In the genomic region with DNA sequence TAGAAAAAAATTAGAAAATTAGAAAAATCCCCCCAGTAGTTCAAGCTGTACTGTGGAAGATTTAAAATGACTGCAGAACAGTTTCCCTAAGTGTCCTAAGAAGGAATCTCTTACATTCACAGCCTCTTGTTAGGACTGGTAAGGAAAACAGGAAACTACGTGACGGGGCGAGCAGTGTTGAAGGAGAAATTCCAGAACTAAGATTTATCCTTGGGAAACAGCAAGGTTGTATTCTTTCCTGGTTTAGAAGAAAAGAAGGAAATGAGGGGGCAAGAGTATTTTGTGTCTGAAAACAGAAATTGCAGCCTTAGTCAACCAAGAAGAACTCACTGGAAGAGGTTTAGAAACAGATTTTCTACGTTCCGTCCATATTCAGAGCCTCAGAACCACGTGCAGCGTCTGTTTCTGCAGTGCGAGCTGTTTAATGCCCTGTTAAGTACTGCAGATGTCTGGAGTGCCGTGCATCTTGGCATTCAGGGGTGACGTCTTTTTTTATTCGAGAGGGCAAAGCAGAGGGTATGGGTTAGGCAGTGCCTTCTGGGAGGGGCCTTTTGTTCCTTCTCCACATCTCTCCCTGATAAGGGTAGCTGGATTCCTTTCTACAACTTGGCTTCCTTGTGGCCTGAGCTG, we compare ENCODE assay signal across 21 cellular contexts.
A peak's percentile ranks its signal among the peaks of the same experiment; 100 is the strongest.
DNase-seq lines count a peak whose midpoint lies in the region; ATAC-seq, FAIRE-seq and TF ChIP-seq lines count a peak whose summit lies in the region.
"Had no signal": no experiment of that assay in that cellular context is flagged by ENCODE, and none has a peak within 500 bp of the region (broad histone marks: within the 10 kb centered on the region; RNA-seq: fewer than 3 reads in every experiment).

No MANE protein-coding gene starts in this region.

- H3K4me1 ChIP-seq in liver (ENCODE audit: control insufficient read depth in 4 of 4, insufficient read depth in 4 of 4, low read length in 3 of 4) (no peaks in the 10 kb centered on the region), HepG2 (ENCODE audit: insufficient read depth, low read length) (no peaks in the 10 kb centered on the region), kidney (ENCODE audit: control insufficient read depth in 1 of 2, insufficient read depth in 1 of 2, low read depth in 1 of 2, low read length in 2 of 2) (peaks cover 0 to 5% of the 10 kb centered on the region in 2 donors), aorta (ENCODE audit: control insufficient read depth in 1 of 2, insufficient read depth in 2 of 2, low read length in 2 of 2) (no peaks in the 10 kb centered on the region)

- FAIRE-seq in HepG2 (lab: Jason Lieb, UNC): no peak
- FAIRE-seq in kidney (lab: Jason Lieb, UNC): no peak
- FAIRE-seq: H54, K562 had no signal

- TF ChIP-seq CTCF in liver (IDR thresholded peaks at IDR 0.05; ENCODE audit: low read depth, low read length, missing input control) (no peak), HepG2 (CRISPR knock-in tag; IDR thresholded peaks at IDR 0.05) (no peak), kidney (IDR thresholded peaks at IDR 0.05; ENCODE audit: borderline replicate concordance, extremely low read depth, insufficient read depth) (no peak)

- H3K27me3 ChIP-seq in liver (ENCODE audit: control insufficient read depth in 4 of 4, insufficient read depth in 4 of 4, low read length in 3 of 4) (no peaks in the 10 kb centered on the region), HepG2 (ENCODE audit: control insufficient read depth in 1 of 2, insufficient read depth in 2 of 2, low read length in 2 of 2) (no peaks in the 10 kb centered on the region), aorta (ENCODE audit: control insufficient read depth in 1 of 2, insufficient read depth in 2 of 2, low read length in 1 of 2) (no peaks in the 10 kb centered on the region)

- H3K9me3 ChIP-seq in liver (ENCODE audit: control insufficient read depth in 4 of 4, low read length in 3 of 4) (no peaks in the 10 kb centered on the region), HepG2 (ENCODE audit: low read length) (no peaks in the 10 kb centered on the region), kidney (ENCODE audit: control insufficient read depth in 1 of 2, low read length in 2 of 2) (no peaks in the 10 kb centered on the region), aorta (ENCODE audit: control insufficient read depth, low read length) (no peaks in the 10 kb centered on the region)

- ATAC-seq in HepG2: no peak
- peak; percentile 27 for ATAC-seq in aorta (ENCODE audit: low FRiP score)
- no peak for ATAC-seq in GM21360 (IDR thresholded peaks at IDR 0.05; ENCODE audit: unreplicated experiment)
- ATAC-seq in natural killer cell treated with Interleukin-12 subunit alpha and Interleukin-12 subunit beta and Interleukin-15 and Interleukin-18, amount 100 ng/mL, for 72 hours: no peak
- ATAC-seq: activated CD4-positive, alpha-beta T cell treated with anti-CD3 and anti-CD28 coated beads for 36 hours; K562; PC-3 had no signal

- POLR2A ChIA-PET in HepG2 (lab: Yijun Ruan, JAX): no interaction called here

- H3K4me3 ChIP-seq in liver (ENCODE audit: low read depth in 1 of 3, low read length in 3 of 3): no peak overlapping the region
- H3K4me3 ChIP-seq in HepG2 (replicated peaks in 1 of 3; ENCODE audit: insufficient read depth in 1 of 3, low read depth in 2 of 3, low read length in 3 of 3): no peak overlapping the region
- no peak overlapping the region for H3K4me3 ChIP-seq in kidney (ENCODE audit: low read length in 2 of 2)
- H3K4me3 ChIP-seq in aorta (ENCODE audit: low read length in 2 of 2): no peak overlapping the region
- H3K4me3 ChIP-seq: K562 had no signal

- in situ Hi-C loops in HepG2 (cut with HindIII; ENCODE audit: extremely low pct_ligation_motif_present, low pct_unique_long_range_greater_than_20kb): loop anchor here (10.0 kb wide), 1 partner anchor 524 kb away; no protein-coding TSS in a partner anchor

- H3K4me2 ChIP-seq in HepG2 (ENCODE audit: low read depth, low read length): no peak overlapping the region

- H2AFZ ChIP-seq in HepG2 (ENCODE audit: low read length): no peak overlapping the region

- no peaks in the 10 kb centered on the region for H3K27me3 Mint-ChIP-seq in natural killer cell treated with Interleukin-12 subunit alpha and Interleukin-12 subunit beta and Interleukin-15 and Interleukin-18, amount 100 ng/mL, for 72 hours
- H3K27me3 Mint-ChIP-seq: activated CD4-positive, alpha-beta T cell treated with anti-CD3 and anti-CD28 coated beads for 36 hours; CD4-positive, CD25-positive, alpha-beta regulatory T cell had no signal

- H3K4me3 Mint-ChIP-seq in natural killer cell treated with Interleukin-12 subunit alpha and Interleukin-12 subunit beta and Interleukin-15 and Interleukin-18, amount 100 ng/mL, for 72 hours: no peak overlapping the region
- H3K4me3 Mint-ChIP-seq: activated CD4-positive, alpha-beta T cell treated with anti-CD3 and anti-CD28 coated beads for 36 hours; CD4-positive, CD25-positive, alpha-beta regulatory T cell had no signal

- no peaks in the 10 kb centered on the region for H4K20me1 ChIP-seq in HepG2 (ENCODE audit: insufficient read depth, low read length)

- no peak for TF ChIP-seq EP300 in HepG2 (IDR thresholded peaks at IDR 0.05; ENCODE audit: low read depth in 2 of 2, low read length in 2 of 2)
- TF ChIP-seq EP300 in HepG2 (CRISPR knock-in tag; IDR thresholded peaks at IDR 0.05; ENCODE audit: borderline replicate concordance): no peak

- intact Hi-C loops in HepG2 (cut with micrococcal nuclease; ENCODE audit: unreplicated experiment) (no loop called here), kidney (cut with DNase I) (loop anchor here (10.0 kb wide), 1 partner anchor 514 kb away; no protein-coding TSS in a partner anchor), aorta (cut with DNase I) (no loop called here)

- H3K4me1 Mint-ChIP-seq in natural killer cell treated with Interleukin-12 subunit alpha and Interleukin-12 subunit beta and Interleukin-15 and Interleukin-18, amount 100 ng/mL, for 72 hours (ENCODE audit: low read depth in 2 of 2): no peaks in the 10 kb centered on the region
- H3K4me1 Mint-ChIP-seq: activated CD4-positive, alpha-beta T cell treated with anti-CD3 and anti-CD28 coated beads for 36 hours; CD4-positive, CD25-positive, alpha-beta regulatory T cell had no signal

- H3K27ac ChIP-seq in liver (ENCODE audit: low read depth in 1 of 2, low read length in 2 of 2) (peak overlapping the region; percentile 20 to 44), HepG2 (ENCODE audit: extremely low read length, insufficient read depth, low read length) (no peak overlapping the region), kidney (ENCODE audit: low read depth in 2 of 2, low read length in 2 of 2) (peak overlapping the region; percentile 36 to 64), aorta (ENCODE audit: low read depth in 1 of 2, low read length in 2 of 2) (no peak overlapping the region)

- DNase-seq in HepG2 (ENCODE audit: low spot score): no peak
- no peak for DNase-seq in kidney
- peak; percentile 89 for DNase-seq in pulmonary artery endothelial cell (ENCODE audit: low read depth, low spot score)
- no peak for DNase-seq in aorta
- no peak for DNase-seq in natural killer cell treated with Interleukin-12 subunit alpha and Interleukin-12 subunit beta and Interleukin-15 and Interleukin-18, amount 100 ng/mL, for 72 hours (ENCODE audit: low spot score)
- DNase-seq in glomerular visceral epithelial cell (ENCODE audit: extremely low spot score): no peak
- DNase-seq: activated CD4-positive, alpha-beta T cell treated with anti-CD3 and anti-CD28 coated beads for 36 hours; activated CD8-positive, alpha-beta memory T cell treated with anti-CD3 and anti-CD28 coated beads, Interleukin-2, amount 50 U/mL, for 4 hours; CD4-positive, CD25-positive, alpha-beta regulatory T cell; DMS79 treated with DMSO at 0.1 percent for 48 hours; kidney glomerular epithelial cell; NCI-H1092; NCI-H774; PC-3; posterior cingulate gyrus; stimulated activated naive CD4-positive, alpha-beta T cell; T1000 had no signal

- WGBS in liver: 80% methylated on average over 11 of the region's 11 CpGs
- WGBS in HepG2 (ENCODE audit: low lambda C conversion rate): 98% methylated on average over 11 of the region's 11 CpGs
- 24 to 30% methylated on average over 11 of the region's 11 CpGs for WGBS in aorta, 2 donors

- H3K9ac ChIP-seq in liver (ENCODE audit: low read depth in 1 of 2, low read length in 2 of 2): no peak overlapping the region
- no peak overlapping the region for H3K9ac ChIP-seq in HepG2 (ENCODE audit: insufficient read depth, low read depth, low read length)
- H3K9ac ChIP-seq in kidney (ENCODE audit: low read length in 2 of 2): no peak overlapping the region

- peaks cover 6 to 29% (median 20%) of the 10 kb centered on the region in 4 donors for H3K36me3 ChIP-seq in liver (ENCODE audit: control insufficient read depth in 4 of 4, insufficient read depth in 3 of 4, low read depth in 1 of 4, low read length in 3 of 4)
- H3K36me3 ChIP-seq in HepG2 (replicated peaks in 1 of 2; ENCODE audit: control insufficient read depth in 1 of 2, insufficient read depth in 2 of 2, low read length in 2 of 2): peaks cover 14 to 47% of the 10 kb centered on the region in 2 experiments; a peak in 4 of 5 replicates
- H3K36me3 ChIP-seq in kidney (ENCODE audit: control insufficient read depth in 1 of 2, insufficient read depth in 2 of 2, low read length in 2 of 2): peaks cover 33 to 36% of the 10 kb centered on the region in 2 donors
- peaks cover 0 to 6% of the 10 kb centered on the region in 2 donors for H3K36me3 ChIP-seq in aorta (ENCODE audit: control insufficient read depth in 1 of 2, insufficient read depth in 2 of 2, low read length in 1 of 2)

- peaks cover 5% of the 10 kb centered on the region for H3K36me3 Mint-ChIP-seq in natural killer cell treated with Interleukin-12 subunit alpha and Interleukin-12 subunit beta and Interleukin-15 and Interleukin-18, amount 100 ng/mL, for 72 hours

- no peaks in the 10 kb centered on the region for H3K79me2 ChIP-seq in HepG2 (ENCODE audit: insufficient read depth, low read length)

- TF ChIP-seq RAD21 in liver (IDR thresholded peaks at IDR 0.05) (peak in 1 of 2 donors; percentile 8), HepG2 (CRISPR knock-in tag; IDR thresholded peaks at IDR 0.05) (no peak)

- CTCF ChIA-PET in HepG2 (lab: Yijun Ruan, JAX; ENCODE audit: low intra/inter-chr PET ratio, low total read pairs): no interaction called here

- H3K27ac Mint-ChIP-seq in natural killer cell treated with Interleukin-12 subunit alpha and Interleukin-12 subunit beta and Interleukin-15 and Interleukin-18, amount 100 ng/mL, for 72 hours: no peak overlapping the region

- no peak for TF ChIP-seq POLR2A in HepG2 (IDR thresholded peaks at IDR 0.05; ENCODE audit: insufficient read depth in 1 of 2, low read depth in 2 of 2, low read length in 2 of 2)

- H3K9me3 Mint-ChIP-seq in natural killer cell treated with Interleukin-12 subunit alpha and Interleukin-12 subunit beta and Interleukin-15 and Interleukin-18, amount 100 ng/mL, for 72 hours: no peaks in the 10 kb centered on the region
- H3K9me3 Mint-ChIP-seq: CD4-positive, CD25-positive, alpha-beta regulatory T cell had no signal

- no TSS peak for BruUV-seq in HepG2 (replicated peaks; lab: Mats Ljungman, UMichigan)

TF ChIP-seq in liver, 16 proteins besides CTCF, POLR2A, EP300 and RAD21:
- TF ChIP-seq RXRA (IDR thresholded peaks at IDR 0.05) (no peak), NR2F2 (IDR thresholded peaks at IDR 0.05) (peak; percentile 58)

TF ChIP-seq in HepG2, 621 proteins besides CTCF, POLR2A, EP300 and RAD21 (continues in another document):
- TF ChIP-seq NR3C1 (CRISPR knock-in tag; IDR thresholded peaks at IDR 0.05) (no peak), TAF1 (CRISPR knock-in tag; IDR thresholded peaks at IDR 0.05) (no peak)

Comparison
In these comparisons a context has a peak if more than half of its experiments do, and no peak if none do; other contexts are left out.
1. H3K27ac ChIP-seq: peak in liver (2 of 2) and kidney (2 of 2); none in HepG2 (single experiment) and aorta (0 of 2).